28 cellular contexts compared by ENCODE assay signal in genomic region chr19:18654469-18654868, GRCh38. TPM values are rescaled to one million over a fixed set of nuclear protein-coding genes. Genes with fewer than 3 reads are reported as not detected.
"Had no signal": no experiment of that assay in that cellular context is flagged by ENCODE, and none has a peak within 500 bp of the region (broad histone marks: within the 10 kb centered on the region; RNA-seq: fewer than 3 reads in every experiment).

No MANE protein-coding gene starts in this region.

- H3K27ac ChIP-seq: epithelial cell of prostate, gastrocnemius medialis, heart left ventricle, hepatocyte, neutrophil, parathyroid adenoma, right lobe of liver, suprapubic skin had no signal

- H3K4me3 ChIP-seq: gastrocnemius medialis, heart left ventricle, hepatocyte, lung, right lobe of liver, suprapubic skin had no signal

- H3K27me3 ChIP-seq: gastrocnemius medialis, heart left ventricle, hepatocyte, right lobe of liver, suprapubic skin had no signal

- H3K9me3 ChIP-seq: gastrocnemius medialis, heart left ventricle, neutrophil, right lobe of liver, suprapubic skin had no signal

- ATAC-seq: esophagus mucosa; gastrocnemius medialis; heart left ventricle; left lobe of liver; naive thymus-derived CD8-positive, alpha-beta T cell; right lobe of liver; stimulated activated naive B cell treated with anti-CD40 and anti-IgM and Interleukin-4, amounts not matched to agents 10 μg/mL and 1 μg/mL and 100 μg/mL, for 72 hours; stimulated activated naive CD8-positive, alpha-beta T cell treated with anti-CD3 and anti-CD28 coated beads, Interleukin-15, amount 100 ng/mL, for 72 hours had no signal

- FAIRE-seq: kidney, small intestine had no signal

- H3K4me1 ChIP-seq: parathyroid adenoma, right lobe of liver had no signal

- H3K4me2 ChIP-seq: hepatocyte had no signal

- H2AFZ ChIP-seq: hepatocyte, parathyroid adenoma had no signal

- DNase-seq: cerebellar nuclear complex; cortex of kidney; endodermal cell; foreskin fibroblast; gastrocnemius medialis; heart left ventricle; kidney; mesendoderm; midbrain; naive thymus-derived CD8-positive, alpha-beta T cell; nephron progenitor cell; right lobe of liver; small intestine; stimulated activated CD4-positive, alpha-beta T cell treated with anti-CD3 and anti-CD28 coated beads, Interleukin-15, amount 100 ng/mL, for 24 hours; stimulated activated CD4-positive, alpha-beta T cell treated with anti-CD3 and anti-CD28 coated beads, Interleukin-2, amount 100 ng/mL, for 48 hours; stimulated activated naive B cell treated with anti-CD40 and anti-IgM and Interleukin-4, amounts not matched to agents 10 μg/mL and 1 μg/mL and 100 μg/mL, for 72 hours; stimulated activated naive CD8-positive, alpha-beta T cell treated with anti-CD3 and anti-CD28 coated beads, Interleukin-15, amount 100 ng/mL, for 72 hours; trophoblast cell had no signal

- H3K9ac ChIP-seq: parathyroid adenoma had no signal

- H3K79me2 ChIP-seq: hepatocyte had no signal

- H3K36me3 ChIP-seq: gastrocnemius medialis, heart left ventricle, right lobe of liver, suprapubic skin had no signal

RNA-seq across cellular contexts. Expression of gene TMEM59L, which starts 41.8 kb away (rescaled TPM):
- total RNA-seq: dermis microvascular lymphatic vessel endothelial cell; left lobe of liver; naive thymus-derived CD8-positive, alpha-beta T cell had no signal

RNA-seq across cellular contexts. Expression of gene CRLF1, which starts 47.9 kb away (rescaled TPM):
- total RNA-seq: glomerular endothelial cell; naive thymus-derived CD8-positive, alpha-beta T cell had no signal
